In the genomic region with DNA sequence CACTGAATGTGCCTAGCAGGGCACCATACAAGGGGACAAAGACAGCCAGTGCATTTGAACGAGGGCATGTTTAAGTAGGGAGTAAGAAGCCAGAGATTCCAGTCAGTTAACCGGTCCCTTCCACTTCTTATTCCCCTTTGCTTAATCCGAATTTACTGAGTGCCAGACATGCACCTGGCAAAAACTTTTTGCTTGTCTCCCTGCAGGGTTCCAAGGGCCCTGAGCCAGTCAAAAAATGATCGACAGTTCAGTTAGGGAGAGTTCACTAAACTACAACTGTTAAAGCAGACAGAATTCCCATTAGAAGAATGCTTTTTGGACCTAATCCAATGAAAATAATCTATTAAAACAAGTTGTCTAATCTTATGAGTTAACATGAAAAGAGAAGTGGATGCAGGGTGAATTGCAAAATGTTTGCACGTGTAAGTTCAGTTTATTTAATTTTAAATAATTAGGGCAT, we compare ENCODE assay signal across 20 cellular contexts.
DNase-seq lines count a peak whose midpoint lies in the region; ATAC-seq, FAIRE-seq and TF ChIP-seq lines count a peak whose summit lies in the region.
"Had no signal": no experiment of that assay in that cellular context is flagged by ENCODE, and none has a peak within 500 bp of the region (broad histone marks: within the 10 kb centered on the region; RNA-seq: fewer than 3 reads in every experiment).

No MANE protein-coding gene starts in this region.

- H3K9ac ChIP-seq in endodermal cell (ENCODE audit: extremely low read depth, low read length, poor library complexity, severe bottlenecking) = no peak overlapping the region

- H3K36me3 Mint-ChIP-seq in endodermal cell (ENCODE audit: low read depth) = no peaks in the 10 kb centered on the region

- no peak for FAIRE-seq in frontal cortex (lab: Jason Lieb, UNC)

- H3K4me3 ChIP-seq in endodermal cell (ENCODE audit: low read length) (no peak overlapping the region), ovary (no peak overlapping the region)
- H3K4me3 ChIP-seq: colonic mucosa, mucosa of descending colon, SK-N-MC had no signal

- no peaks in the 10 kb centered on the region for H3K9me3 ChIP-seq in endodermal cell (ENCODE audit: control insufficient read depth, low read length)
- H3K9me3 ChIP-seq in ovary = no peaks in the 10 kb centered on the region
- H3K9me3 ChIP-seq: colonic mucosa, mucosa of descending colon had no signal

- TF ChIP-seq CTCF in endodermal cell (conservative IDR thresholded peaks at IDR 0.05) (no peak), omental fat pad (IDR thresholded peaks at IDR 0.05) (no peak), ovary (IDR thresholded peaks at IDR 0.05) (no peak)

- WGBS in endodermal cell (ENCODE audit: insufficient coverage in 1 of 2, insufficient read length in 1 of 2), 2 experiments = 78 to 82% methylated on average over 3 to 5 of the region's 5 CpGs
- 31 to 37% (median 33%) methylated on average over 5 of the region's 5 CpGs for WGBS in ovary, 3 donors

- H3K27me3 Mint-ChIP-seq in endodermal cell (ENCODE audit: insufficient read depth) = no peaks in the 10 kb centered on the region

- no peak for TF ChIP-seq POLR2A in ovary (IDR thresholded peaks at IDR 0.05)

- no peak overlapping the region for H3K4me3 Mint-ChIP-seq in endodermal cell

- H3K27ac ChIP-seq in endodermal cell (ENCODE audit: low read depth, low read length) (peak overlapping the region; percentile 65), ovary (no peak overlapping the region)
- H3K27ac ChIP-seq: colonic mucosa, SK-N-MC had no signal

- H3K27me3 ChIP-seq in endodermal cell (ENCODE audit: control insufficient read depth, insufficient read depth, low read length, poor library complexity, severe bottlenecking) (no peaks in the 10 kb centered on the region), ovary (no peaks in the 10 kb centered on the region)
- H3K27me3 ChIP-seq: colonic mucosa had no signal

- H3K9me3 Mint-ChIP-seq in endodermal cell = no peaks in the 10 kb centered on the region

- H3K36me3 ChIP-seq in endodermal cell (ENCODE audit: control insufficient read depth, insufficient read depth, low read length) (no peaks in the 10 kb centered on the region), ovary (no peaks in the 10 kb centered on the region)
- H3K36me3 ChIP-seq: colonic mucosa had no signal

- H3K4me1 Mint-ChIP-seq in endodermal cell = peaks cover 12% of the 10 kb centered on the region

- intact Hi-C loops in ovary (cut with DNase I) = no loop called here

- no peak for TF ChIP-seq EP300 in ovary (IDR thresholded peaks at IDR 0.05)

- H3K4me1 ChIP-seq in endodermal cell (ENCODE audit: control insufficient read depth, insufficient read depth, low read length) = no peaks in the 10 kb centered on the region
- peaks cover 1% of the 10 kb centered on the region for H3K4me1 ChIP-seq in ovary (ENCODE audit: insufficient read depth)
- H3K4me1 ChIP-seq: colonic mucosa had no signal

- peak; percentile 10 for DNase-seq in EH (ENCODE audit: low read depth)
- DNase-seq in NCI-H446 treated with DMSO at 0.1 percent for 48 hours (lab: John Stamatoyannopoulos, UW) = peak; percentile 62
- no peak for DNase-seq in endodermal cell
- DNase-seq in omental fat pad (ENCODE audit: low spot score) = no peak
- DNase-seq in ovary = no peak
- no peak for DNase-seq in foreskin melanocyte
- DNase-seq in frontal cortex (ENCODE audit: low spot score in 2 of 2) = no peak
- DNase-seq: activated CD4-positive, alpha-beta T cell treated with anti-CD3 and anti-CD28 coated beads for 1 hour; activated effector memory CD4-positive, alpha-beta T cell treated with Interleukin-2 at 50 U/mL for 16 hours; amniotic stem cell; colonic mucosa; MM.1S; mucosa of descending colon; NCI-H1694; NCI-H526 treated with DMSO at 0.1 percent for 48 hours; nucleus accumbens; stimulated activated CD4-positive, alpha-beta T cell treated with anti-CD3 and anti-CD28 coated beads, Interleukin-4, amount 100 ng/mL, for 1 hour; T1000 had no signal

- no peak overlapping the region for H3K27ac Mint-ChIP-seq in endodermal cell

- ATAC-seq in omental fat pad (ENCODE audit: low FRiP score) (peak; percentile 37), HG02885 (IDR thresholded peaks at IDR 0.05; ENCODE audit: poor library complexity, unreplicated experiment) (no peak)
- ATAC-seq: mucosa of descending colon had no signal

Comparison
In these comparisons a context has a peak if more than half of its experiments do, and no peak if none do; other contexts are left out.
1. DNase-seq: peak in EH (single experiment) and NCI-H446 treated with DMSO at 0.1 percent for 48 hours (single experiment); none in endodermal cell (single experiment), omental fat pad (single experiment), ovary (0 of 5), foreskin melanocyte (single experiment) and frontal cortex (0 of 2).